In genomic region chr3:133758969-133759739, GRCh38 we compare ENCODE assay signal across 30 cellular contexts. TPM values are rescaled to one million over a fixed set of nuclear protein-coding genes. Genes with fewer than 3 reads are reported as not detected.
"Had no signal": no experiment of that assay in that cellular context is flagged by ENCODE, and none has a peak within 500 bp of the region (broad histone marks: within the 10 kb centered on the region; RNA-seq: fewer than 3 reads in every experiment).

No MANE protein-coding gene starts in this region.

- ATAC-seq: left colon; left lung; lower lobe of right lung; natural killer cell; stimulated activated effector memory CD8-positive, alpha-beta T cell treated with anti-CD3 and anti-CD28 coated beads, Interleukin-12 subunit alpha, Interleukin-12 subunit beta, amount 100 ng/mL, for 72 hours; upper lobe of right lung had no signal

- H3K36me3 ChIP-seq: left lung, lower lobe of right lung, ovary, right atrium auricular region, spleen, suprapubic skin, thoracic aorta, tibial artery, upper lobe of right lung had no signal

- H3K27ac Mint-ChIP-seq: immature natural killer cell; mesothelial cell of epicardium; natural killer cell; nephron progenitor cell; progenitor cell of endocrine pancreas; stimulated activated effector memory CD8-positive, alpha-beta T cell treated with anti-CD3 and anti-CD28 coated beads, Interleukin-12 subunit alpha, Interleukin-12 subunit beta, amount 100 ng/mL, for 72 hours; stimulated activated naive CD8-positive, alpha-beta T cell treated with anti-CD3 and anti-CD28 coated beads, Interleukin-15, Interleukin-2, amounts not matched to agents 100 ng/mL and 50 ng/mL, for 24 hours had no signal

- FAIRE-seq: islet of Langerhans, kidney, urothelium cell line had no signal

- H3K36me3 Mint-ChIP-seq: immature natural killer cell; mesothelial cell of epicardium; naive B cell; natural killer cell; stimulated activated effector memory CD8-positive, alpha-beta T cell treated with anti-CD3 and anti-CD28 coated beads, Interleukin-12 subunit alpha, Interleukin-12 subunit beta, amount 100 ng/mL, for 72 hours had no signal

- H3K27me3 ChIP-seq: left lung, ovary, right atrium auricular region, right lobe of liver, suprapubic skin, tibial artery, upper lobe of right lung had no signal

- H3K4me1 Mint-ChIP-seq: immature natural killer cell; naive B cell; natural killer cell; nephron progenitor cell; stimulated activated effector memory CD8-positive, alpha-beta T cell treated with anti-CD3 and anti-CD28 coated beads, Interleukin-12 subunit alpha, Interleukin-12 subunit beta, amount 100 ng/mL, for 72 hours had no signal

- H3K9me3 ChIP-seq: left lung, lower lobe of right lung, ovary, right atrium auricular region, right lobe of liver, spleen, suprapubic skin, thoracic aorta, tibial artery, upper lobe of right lung had no signal

- H3K4me1 ChIP-seq: left lung, lower lobe of right lung, tibial artery, upper lobe of right lung had no signal

- H3K9me3 Mint-ChIP-seq: mesothelial cell of epicardium; naive B cell; natural killer cell; nephron progenitor cell; stimulated activated effector memory CD8-positive, alpha-beta T cell treated with anti-CD3 and anti-CD28 coated beads, Interleukin-12 subunit alpha, Interleukin-12 subunit beta, amount 100 ng/mL, for 72 hours; stimulated activated naive CD8-positive, alpha-beta T cell treated with anti-CD3 and anti-CD28 coated beads, Interleukin-15, Interleukin-2, amounts not matched to agents 100 ng/mL and 50 ng/mL, for 24 hours had no signal

- H3K4me3 Mint-ChIP-seq: immature natural killer cell; mesothelial cell of epicardium; naive B cell; natural killer cell; nephron progenitor cell; stimulated activated effector memory CD8-positive, alpha-beta T cell treated with anti-CD3 and anti-CD28 coated beads, Interleukin-12 subunit alpha, Interleukin-12 subunit beta, amount 100 ng/mL, for 72 hours; stimulated activated naive CD8-positive, alpha-beta T cell treated with anti-CD3 and anti-CD28 coated beads, Interleukin-15, Interleukin-2, amounts not matched to agents 100 ng/mL and 50 ng/mL, for 24 hours had no signal

- H3K27ac ChIP-seq: left lung, lower lobe of right lung, ovary, right atrium auricular region, right lobe of liver, skin epidermis, spleen, suprapubic skin, thoracic aorta, tibial artery, upper lobe of right lung had no signal

- DNase-seq: hypothalamus; immature natural killer cell; kidney; left colon; left lung; lower lobe of right lung; mammary epithelial cell; mesenchymal stem cell; naive B cell; natural killer cell; nephron progenitor cell; ovary; right lobe of liver; spleen; stimulated activated CD4-positive, alpha-beta T cell treated with anti-CD3 and anti-CD28 coated beads, Interleukin-4, amount 100 ng/mL, for 24 hours; stimulated activated naive CD4-positive, alpha-beta T cell; tibial artery; trophoblast cell; upper lobe of right lung had no signal

- H3K4me3 ChIP-seq: left lung, lower lobe of right lung, ovary, right atrium auricular region, right lobe of liver, skin epidermis, spleen, suprapubic skin, thoracic aorta, tibial artery, upper lobe of right lung had no signal

RNA-seq across cellular contexts. Expression of gene TF, which starts 13.0 kb away (rescaled TPM):
- total RNA-seq: mononuclear cell had no signal
- polyA plus RNA-seq: immature natural killer cell had no signal
